12 cellular contexts compared by ENCODE assay signal in the genomic region with DNA sequence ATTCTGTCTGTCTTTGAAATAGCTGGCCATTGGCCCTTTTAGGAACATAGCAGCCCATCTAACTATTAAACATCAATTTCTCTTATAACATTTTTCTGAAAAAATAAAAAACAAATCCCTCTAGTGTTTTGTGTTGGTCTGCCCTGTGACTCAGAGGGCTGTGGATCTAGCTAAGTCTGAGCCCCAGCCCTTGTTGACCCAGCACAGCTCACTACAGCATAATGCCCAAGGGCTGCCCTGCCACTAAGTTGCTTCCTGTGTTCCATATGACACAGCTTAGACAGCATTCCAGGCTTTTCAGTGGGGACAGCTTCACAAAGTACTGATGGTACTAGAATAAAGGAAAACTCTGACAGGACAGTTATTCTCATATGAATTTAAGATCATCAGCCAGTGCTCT.
A peak's percentile ranks its signal among the peaks of the same experiment; 100 is the strongest.
DNase-seq lines count a peak whose midpoint lies in the region; ATAC-seq and TF ChIP-seq lines count a peak whose summit lies in the region.
"Had no signal": no experiment of that assay in that cellular context is flagged by ENCODE, and none has a peak within 500 bp of the region (broad histone marks: within the 10 kb centered on the region; RNA-seq: fewer than 3 reads in every experiment).

No MANE protein-coding gene starts in this region.

- TF ChIP-seq POLR2A in breast epithelium (IDR thresholded peaks at IDR 0.05): no peak

- H3K4me3 ChIP-seq in HUES64 (ENCODE audit: low read length): no peak overlapping the region
- no peak overlapping the region for H3K4me3 ChIP-seq in breast epithelium
- H3K4me3 ChIP-seq in iPS-15b (ENCODE audit: low read depth, low read length): peak overlapping the region; percentile 14

- H3K36me3 ChIP-seq in HUES64 (ENCODE audit: insufficient read depth, low read length) (no peaks in the 10 kb centered on the region), breast epithelium (no peaks in the 10 kb centered on the region), iPS-15b (ENCODE audit: control insufficient read depth, insufficient read depth, low read length) (no peaks in the 10 kb centered on the region)

- H3K27me3 ChIP-seq in HUES64 (ENCODE audit: insufficient read depth, low read length) (no peaks in the 10 kb centered on the region), breast epithelium (no peaks in the 10 kb centered on the region), iPS-15b (ENCODE audit: control insufficient read depth, insufficient read depth, low read length) (no peaks in the 10 kb centered on the region)

- DNase-seq in breast epithelium (ENCODE audit: low spot score in 2 of 2) (no peak), stromal cell of bone marrow (ENCODE audit: low read depth) (peak; percentile 59), NCI-H2171 (lab: John Stamatoyannopoulos, UW) (no peak)
- DNase-seq in stimulated activated CD4-positive, alpha-beta T cell treated with anti-CD3 and anti-CD28 coated beads, Interleukin-4, amount 100 ng/mL, for 4 hours: no peak
- DNase-seq: activated CD4-positive, alpha-beta memory T cell treated with anti-CD3 and anti-CD28 coated beads, Interleukin-2, amount 10 ng/mL, durations not matched to agents 7 days and 5 days; activated naive CD4-positive, alpha-beta T cell treated with anti-CD3 and anti-CD28 coated beads, Interleukin-2, amount 50 U/mL, for 16 hours; effector CD4-positive, alpha-beta T cell; NCI-H146 had no signal

- intact Hi-C loops in breast epithelium (cut with DNase I; ENCODE audit: low total_unique reads): no loop called here

- peaks cover 29% of the 10 kb centered on the region for H3K4me1 ChIP-seq in HUES64 (ENCODE audit: insufficient read depth, low read length)
- peaks cover 3 to 18% of the 10 kb centered on the region in 2 donors for H3K4me1 ChIP-seq in breast epithelium
- H3K4me1 ChIP-seq in iPS-15b (ENCODE audit: control insufficient read depth, insufficient read depth, low read length): peaks cover 18% of the 10 kb centered on the region

- TF ChIP-seq CTCF in breast epithelium (IDR thresholded peaks at IDR 0.05): no peak

- H3K27ac ChIP-seq in HUES64 (ENCODE audit: low read depth, low read length) (peak overlapping the region; percentile 75), breast epithelium (peak overlapping the region; percentile 26 to 62)

- H3K9me3 ChIP-seq in HUES64 (ENCODE audit: insufficient read depth, low read depth, low read length): no peaks in the 10 kb centered on the region
- no peaks in the 10 kb centered on the region for H3K9me3 ChIP-seq in breast epithelium
- H3K9me3 ChIP-seq in iPS-15b (ENCODE audit: control insufficient read depth, insufficient read depth, low read length): no peaks in the 10 kb centered on the region

- H3K9ac ChIP-seq in HUES64 (ENCODE audit: low read depth, low read length): no peak overlapping the region
- no peak overlapping the region for H3K9ac ChIP-seq in iPS-15b (ENCODE audit: low read depth, low read length)

- no peak for ATAC-seq in GM18519 (IDR thresholded peaks at IDR 0.05; ENCODE audit: low FRiP score, unreplicated experiment)
- ATAC-seq: stimulated activated memory B cell treated with anti-CD40 and anti-IgM and Interleukin-4, amounts not matched to agents 10 μg/mL and 1 μg/mL and 100 μg/mL, for 72 hours had no signal
